1 cellular context compared by ENCODE assay signal in genomic region chr14:54685286-54685845, GRCh38.
TF ChIP-seq lines count a peak whose summit lies in the region.

No MANE protein-coding gene starts in this region.

TF ChIP-seq in H1, 55 proteins besides CTCF, POLR2A, EP300 and RAD21:
- TF ChIP-seq, protein P1, sequence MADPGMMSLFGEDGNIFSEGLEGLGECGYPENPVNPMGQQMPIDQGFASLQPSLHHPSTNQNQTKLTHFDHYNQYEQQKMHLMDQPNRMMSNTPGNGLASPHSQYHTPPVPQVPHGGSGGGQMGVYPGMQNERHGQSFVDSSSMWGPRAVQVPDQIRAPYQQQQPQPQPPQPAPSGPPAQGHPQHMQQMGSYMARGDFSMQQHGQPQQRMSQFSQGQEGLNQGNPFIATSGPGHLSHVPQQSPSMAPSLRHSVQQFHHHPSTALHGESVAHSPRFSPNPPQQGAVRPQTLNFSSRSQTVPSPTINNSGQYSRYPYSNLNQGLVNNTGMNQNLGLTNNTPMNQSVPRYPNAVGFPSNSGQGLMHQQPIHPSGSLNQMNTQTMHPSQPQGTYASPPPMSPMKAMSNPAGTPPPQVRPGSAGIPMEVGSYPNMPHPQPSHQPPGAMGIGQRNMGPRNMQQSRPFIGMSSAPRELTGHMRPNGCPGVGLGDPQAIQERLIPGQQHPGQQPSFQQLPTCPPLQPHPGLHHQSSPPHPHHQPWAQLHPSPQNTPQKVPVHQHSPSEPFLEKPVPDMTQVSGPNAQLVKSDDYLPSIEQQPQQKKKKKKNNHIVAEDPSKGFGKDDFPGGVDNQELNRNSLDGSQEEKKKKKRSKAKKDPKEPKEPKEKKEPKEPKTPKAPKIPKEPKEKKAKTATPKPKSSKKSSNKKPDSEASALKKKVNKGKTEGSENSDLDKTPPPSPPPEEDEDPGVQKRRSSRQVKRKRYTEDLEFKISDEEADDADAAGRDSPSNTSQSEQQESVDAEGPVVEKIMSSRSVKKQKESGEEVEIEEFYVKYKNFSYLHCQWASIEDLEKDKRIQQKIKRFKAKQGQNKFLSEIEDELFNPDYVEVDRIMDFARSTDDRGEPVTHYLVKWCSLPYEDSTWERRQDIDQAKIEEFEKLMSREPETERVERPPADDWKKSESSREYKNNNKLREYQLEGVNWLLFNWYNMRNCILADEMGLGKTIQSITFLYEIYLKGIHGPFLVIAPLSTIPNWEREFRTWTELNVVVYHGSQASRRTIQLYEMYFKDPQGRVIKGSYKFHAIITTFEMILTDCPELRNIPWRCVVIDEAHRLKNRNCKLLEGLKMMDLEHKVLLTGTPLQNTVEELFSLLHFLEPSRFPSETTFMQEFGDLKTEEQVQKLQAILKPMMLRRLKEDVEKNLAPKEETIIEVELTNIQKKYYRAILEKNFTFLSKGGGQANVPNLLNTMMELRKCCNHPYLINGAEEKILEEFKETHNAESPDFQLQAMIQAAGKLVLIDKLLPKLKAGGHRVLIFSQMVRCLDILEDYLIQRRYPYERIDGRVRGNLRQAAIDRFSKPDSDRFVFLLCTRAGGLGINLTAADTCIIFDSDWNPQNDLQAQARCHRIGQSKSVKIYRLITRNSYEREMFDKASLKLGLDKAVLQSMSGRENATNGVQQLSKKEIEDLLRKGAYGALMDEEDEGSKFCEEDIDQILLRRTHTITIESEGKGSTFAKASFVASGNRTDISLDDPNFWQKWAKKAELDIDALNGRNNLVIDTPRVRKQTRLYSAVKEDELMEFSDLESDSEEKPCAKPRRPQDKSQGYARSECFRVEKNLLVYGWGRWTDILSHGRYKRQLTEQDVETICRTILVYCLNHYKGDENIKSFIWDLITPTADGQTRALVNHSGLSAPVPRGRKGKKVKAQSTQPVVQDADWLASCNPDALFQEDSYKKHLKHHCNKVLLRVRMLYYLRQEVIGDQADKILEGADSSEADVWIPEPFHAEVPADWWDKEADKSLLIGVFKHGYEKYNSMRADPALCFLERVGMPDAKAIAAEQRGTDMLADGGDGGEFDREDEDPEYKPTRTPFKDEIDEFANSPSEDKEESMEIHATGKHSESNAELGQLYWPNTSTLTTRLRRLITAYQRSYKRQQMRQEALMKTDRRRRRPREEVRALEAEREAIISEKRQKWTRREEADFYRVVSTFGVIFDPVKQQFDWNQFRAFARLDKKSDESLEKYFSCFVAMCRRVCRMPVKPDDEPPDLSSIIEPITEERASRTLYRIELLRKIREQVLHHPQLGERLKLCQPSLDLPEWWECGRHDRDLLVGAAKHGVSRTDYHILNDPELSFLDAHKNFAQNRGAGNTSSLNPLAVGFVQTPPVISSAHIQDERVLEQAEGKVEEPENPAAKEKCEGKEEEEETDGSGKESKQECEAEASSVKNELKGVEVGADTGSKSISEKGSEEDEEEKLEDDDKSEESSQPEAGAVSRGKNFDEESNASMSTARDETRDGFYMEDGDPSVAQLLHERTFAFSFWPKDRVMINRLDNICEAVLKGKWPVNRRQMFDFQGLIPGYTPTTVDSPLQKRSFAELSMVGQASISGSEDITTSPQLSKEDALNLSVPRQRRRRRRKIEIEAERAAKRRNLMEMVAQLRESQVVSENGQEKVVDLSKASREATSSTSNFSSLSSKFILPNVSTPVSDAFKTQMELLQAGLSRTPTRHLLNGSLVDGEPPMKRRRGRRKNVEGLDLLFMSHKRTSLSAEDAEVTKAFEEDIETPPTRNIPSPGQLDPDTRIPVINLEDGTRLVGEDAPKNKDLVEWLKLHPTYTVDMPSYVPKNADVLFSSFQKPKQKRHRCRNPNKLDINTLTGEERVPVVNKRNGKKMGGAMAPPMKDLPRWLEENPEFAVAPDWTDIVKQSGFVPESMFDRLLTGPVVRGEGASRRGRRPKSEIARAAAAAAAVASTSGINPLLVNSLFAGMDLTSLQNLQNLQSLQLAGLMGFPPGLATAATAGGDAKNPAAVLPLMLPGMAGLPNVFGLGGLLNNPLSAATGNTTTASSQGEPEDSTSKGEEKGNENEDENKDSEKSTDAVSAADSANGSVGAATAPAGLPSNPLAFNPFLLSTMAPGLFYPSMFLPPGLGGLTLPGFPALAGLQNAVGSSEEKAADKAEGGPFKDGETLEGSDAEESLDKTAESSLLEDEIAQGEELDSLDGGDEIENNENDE (IDR thresholded peaks at IDR 0.05; ENCODE audit: insufficient replicate concordance, low read length): no peak
- TF ChIP-seq SIRT6 (IDR thresholded peaks at IDR 0.05; ENCODE audit: low read length) (no peak), POU5F1 (IDR thresholded peaks at IDR 0.05; ENCODE audit: low read depth, low read length) (no peak), MAX (IDR thresholded peaks at IDR 0.05) (no peak), USF2 (IDR thresholded peaks at IDR 0.05; ENCODE audit: low read length) (no peak), BCL11A (IDR thresholded peaks at IDR 0.05; ENCODE audit: low read depth in 2 of 2, low read length in 2 of 2) (no peak), TAF7 (optimal IDR thresholded peaks at IDR 0.05; ENCODE audit: borderline replicate concordance, low read depth, low read length) (no peak), E2F6 (IDR thresholded peaks at IDR 0.05) (no peak), CHD2 (IDR thresholded peaks at IDR 0.05; ENCODE audit: low read length) (no peak), ZNF274 (IDR thresholded peaks at IDR 0.05; ENCODE audit: borderline replicate concordance, extremely low read depth, low read length) (no peak)
- TF ChIP-seq, protein P2, sequence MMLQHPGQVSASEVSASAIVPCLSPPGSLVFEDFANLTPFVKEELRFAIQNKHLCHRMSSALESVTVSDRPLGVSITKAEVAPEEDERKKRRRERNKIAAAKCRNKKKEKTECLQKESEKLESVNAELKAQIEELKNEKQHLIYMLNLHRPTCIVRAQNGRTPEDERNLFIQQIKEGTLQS (IDR thresholded peaks at IDR 0.05; ENCODE audit: insufficient read depth, low read depth, low read length): no peak
